In the genomic region with DNA sequence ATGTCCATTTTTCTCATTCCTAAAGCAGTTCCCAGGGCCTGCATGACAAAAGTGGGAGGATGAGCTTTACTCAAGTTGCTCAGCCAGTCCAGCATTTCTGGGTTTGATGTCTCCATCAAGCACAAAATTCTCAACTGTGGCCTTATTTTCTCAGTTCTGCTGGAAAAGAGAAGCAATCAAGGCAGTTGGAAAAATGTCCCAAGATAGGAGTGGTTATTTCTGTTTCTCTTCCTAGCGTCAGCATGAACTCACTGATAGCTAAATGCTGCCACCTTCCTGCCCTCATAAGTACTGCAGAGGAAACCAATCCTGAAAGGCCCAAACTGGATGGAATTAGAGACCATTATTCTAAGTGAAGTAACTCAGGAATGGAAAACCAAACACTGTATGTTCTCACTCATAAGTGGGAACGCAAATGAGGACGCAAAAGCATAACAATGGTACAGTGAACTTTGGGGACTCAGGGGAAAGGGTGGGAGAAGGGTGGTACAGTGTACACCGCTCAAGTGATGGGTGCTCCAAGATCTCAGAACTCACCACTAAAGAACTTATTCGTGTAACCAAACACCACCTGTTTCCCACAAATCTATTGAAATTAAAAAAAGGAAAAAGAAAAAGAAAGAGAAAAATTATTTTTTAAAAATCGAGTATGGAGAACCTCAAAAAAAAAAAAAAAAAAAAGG, we compare ENCODE assay signal across 9 cellular contexts. TPM values are rescaled to one million over a fixed set of nuclear protein-coding genes. Genes with fewer than 3 reads are reported as not detected.
DNase-seq lines count a peak whose midpoint lies in the region; ATAC-seq and TF ChIP-seq lines count a peak whose summit lies in the region.
"Had no signal": no experiment of that assay in that cellular context is flagged by ENCODE, and none has a peak within 500 bp of the region (broad histone marks: within the 10 kb centered on the region; RNA-seq: fewer than 3 reads in every experiment).

No MANE protein-coding gene starts in this region.

- H3K27ac ChIP-seq in mucosa of rectum (ENCODE audit: low read depth in 2 of 2, low read length in 2 of 2): peak overlapping the region; percentile 49 to 78

- ATAC-seq in HG02885 (IDR thresholded peaks at IDR 0.05; ENCODE audit: poor library complexity, unreplicated experiment): peak; percentile 24
- no peak for ATAC-seq in stimulated activated naive CD8-positive, alpha-beta T cell treated with anti-CD3 and anti-CD28 coated beads, Interleukin-15, amount 100 ng/mL, for 72 hours
- no peak for ATAC-seq in GM18861 (IDR thresholded peaks at IDR 0.05; ENCODE audit: unreplicated experiment)

- peak overlapping the region in 1 of 2 donors; percentile 27 for H3K9ac ChIP-seq in mucosa of rectum (ENCODE audit: low read depth in 1 of 2, low read length in 2 of 2)

- H3K4me3 ChIP-seq in mucosa of rectum (ENCODE audit: low read length in 2 of 2): no peak overlapping the region

- TF ChIP-seq CTCF in Calu3 (IDR thresholded peaks at IDR 0.05; ENCODE audit: unreplicated experiment): peak; percentile 67

- no peaks in the 10 kb centered on the region for H3K27me3 Mint-ChIP-seq in Calu3 (ENCODE audit: unreplicated experiment)
- no peaks in the 10 kb centered on the region for H3K27me3 Mint-ChIP-seq in stimulated activated naive CD8-positive, alpha-beta T cell treated with anti-CD3 and anti-CD28 coated beads, Interleukin-15, amount 100 ng/mL, for 72 hours
- H3K27me3 Mint-ChIP-seq: activated naive CD8-positive, alpha-beta T cell had no signal

- no peaks in the 10 kb centered on the region for H3K36me3 ChIP-seq in mucosa of rectum (ENCODE audit: control insufficient read depth in 2 of 2, insufficient read depth in 2 of 2, low read length in 2 of 2)

- H3K4me3 Mint-ChIP-seq in Calu3 (ENCODE audit: low read depth, unreplicated experiment): no peak overlapping the region
- no peak overlapping the region for H3K4me3 Mint-ChIP-seq in stimulated activated naive CD8-positive, alpha-beta T cell treated with anti-CD3 and anti-CD28 coated beads, Interleukin-15, amount 100 ng/mL, for 72 hours
- H3K4me3 Mint-ChIP-seq: activated naive CD8-positive, alpha-beta T cell had no signal

- peaks cover 12 to 28% of the 10 kb centered on the region in 2 donors for H3K4me1 ChIP-seq in mucosa of rectum (ENCODE audit: control insufficient read depth in 2 of 2, insufficient read depth in 2 of 2, low read length in 2 of 2)

- BruUV-seq in Calu3 (replicated peaks; lab: Mats Ljungman, UMichigan): no TSS peak

- H3K9me3 Mint-ChIP-seq in Calu3 (ENCODE audit: low read depth, unreplicated experiment): no peaks in the 10 kb centered on the region
- H3K9me3 Mint-ChIP-seq in stimulated activated naive CD8-positive, alpha-beta T cell treated with anti-CD3 and anti-CD28 coated beads, Interleukin-15, amount 100 ng/mL, for 72 hours: no peaks in the 10 kb centered on the region

- no peaks in the 10 kb centered on the region for H3K36me3 Mint-ChIP-seq in Calu3 (ENCODE audit: insufficient read depth, unreplicated experiment)
- H3K36me3 Mint-ChIP-seq: activated naive CD8-positive, alpha-beta T cell had no signal

- H3K9me3 ChIP-seq in mucosa of rectum (ENCODE audit: control insufficient read depth in 2 of 2, low read length in 2 of 2): no peaks in the 10 kb centered on the region

- no peaks in the 10 kb centered on the region for H3K27me3 ChIP-seq in mucosa of rectum (ENCODE audit: control insufficient read depth in 2 of 2, insufficient read depth in 2 of 2, low read length in 2 of 2)

- intact Hi-C loops in Calu3 (cut with micrococcal nuclease; ENCODE audit: unreplicated experiment): loop anchor here (1.0 kb wide), 3 partner anchors 57 to 287 kb away; no protein-coding TSS in a partner anchor

- H3K4me1 Mint-ChIP-seq in Calu3 (ENCODE audit: low read depth, unreplicated experiment): peaks cover 31% of the 10 kb centered on the region
- peaks cover 26% of the 10 kb centered on the region for H3K4me1 Mint-ChIP-seq in stimulated activated naive CD8-positive, alpha-beta T cell treated with anti-CD3 and anti-CD28 coated beads, Interleukin-15, amount 100 ng/mL, for 72 hours

- peak; percentile 71 for DNase-seq in Calu3
- peak; percentile 1 for DNase-seq in NOMO-1 treated with dmso at 0.1 percent for 144 hours (lab: John Stamatoyannopoulos, UW; ENCODE audit: unreplicated experiment)
- peak; percentile 26 for DNase-seq in activated CD8-positive, alpha-beta memory T cell treated with anti-CD3 and anti-CD28 coated beads, Interleukin-2, amount 50 U/mL, for 24 hours (ENCODE audit: extremely low read depth)
- DNase-seq in epidermal melanocyte (ENCODE audit: insufficient read length, low spot score): peak; percentile 33
- DNase-seq in stimulated activated naive CD8-positive, alpha-beta T cell treated with anti-CD3 and anti-CD28 coated beads, Interleukin-15, amount 100 ng/mL, for 72 hours: peak; percentile 44 to 53

- H3K27ac Mint-ChIP-seq in Calu3 (ENCODE audit: unreplicated experiment): peak overlapping the region; percentile 94
- no peak overlapping the region for H3K27ac Mint-ChIP-seq in stimulated activated naive CD8-positive, alpha-beta T cell treated with anti-CD3 and anti-CD28 coated beads, Interleukin-15, amount 100 ng/mL, for 72 hours
- H3K27ac Mint-ChIP-seq: activated naive CD8-positive, alpha-beta T cell had no signal

- CTCF ChIA-PET in Calu3 (lab: Charles Lee): interaction anchor here (1.0 to 1.9 kb wide), 3 partner anchors 42 to 204 kb away, joined by 3 to 11 read pairs (median 8); no protein-coding TSS in a partner anchor

RNA-seq across cellular contexts. Expression of a gene that starts 29.6 kb away (rescaled TPM):
- not detected in 2 replicates for total RNA-seq in Calu3 (2022)

RNA-seq across cellular contexts. Expression of a gene that starts 53.0 kb away (rescaled TPM):
- total RNA-seq in Calu3 (2022): 5.8 and 7.9 TPM in 2 replicates

Comparison
In these comparisons a context has a peak if more than half of its experiments do, and no peak if none do; other contexts are left out.
1. DNase-seq: peak in every context shown above with its lines; median percentile 71 in Calu3; 48 in stimulated activated naive CD8-positive, alpha-beta T cell treated with anti-CD3 and anti-CD28 coated beads, Interleukin-15, amount 100 ng/mL, for 72 hours; 33 in epidermal melanocyte; 26 in activated CD8-positive, alpha-beta memory T cell treated with anti-CD3 and anti-CD28 coated beads, Interleukin-2, amount 50 U/mL, for 24 hours; 1 in NOMO-1 treated with dmso at 0.1 percent for 144 hours.